Comparison of ENCODE assay signal across 1 cellular context in genomic region chr2:8633186-8633734, GRCh38.
TF ChIP-seq lines count a peak whose summit lies in the region.

No MANE protein-coding gene starts in this region.

TF ChIP-seq in HepG2, 621 proteins besides CTCF, POLR2A, EP300 and RAD21:
- TF ChIP-seq ZNF484 (CRISPR knock-in tag; IDR thresholded peaks at IDR 0.05; ENCODE audit: borderline replicate concordance, low read depth), result no peak
- TF ChIP-seq MYC (CRISPR knock-in tag; IDR thresholded peaks at IDR 0.05; ENCODE audit: borderline replicate concordance), result no peak
- 0 out of 2 replicates have a peak, but pooled peaks have one; percentile 21 for TF ChIP-seq ZNF776 (CRISPR knock-in tag; IDR thresholded peaks at IDR 0.05)
- TF ChIP-seq, protein P1, sequence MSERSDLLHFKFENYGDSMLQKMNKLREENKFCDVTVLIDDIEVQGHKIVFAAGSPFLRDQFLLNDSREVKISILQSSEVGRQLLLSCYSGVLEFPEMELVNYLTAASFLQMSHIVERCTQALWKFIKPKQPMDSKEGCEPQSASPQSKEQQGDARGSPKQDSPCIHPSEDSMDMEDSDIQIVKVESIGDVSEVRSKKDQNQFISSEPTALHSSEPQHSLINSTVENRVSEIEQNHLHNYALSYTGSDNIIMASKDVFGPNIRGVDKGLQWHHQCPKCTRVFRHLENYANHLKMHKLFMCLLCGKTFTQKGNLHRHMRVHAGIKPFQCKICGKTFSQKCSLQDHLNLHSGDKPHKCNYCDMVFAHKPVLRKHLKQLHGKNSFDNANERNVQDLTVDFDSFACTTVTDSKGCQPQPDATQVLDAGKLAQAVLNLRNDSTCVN (CRISPR knock-in tag; IDR thresholded peaks at IDR 0.05; ENCODE audit: borderline replicate concordance), result 0 out of 2 replicates have a peak, but pooled peaks have one; percentile 3
- TF ChIP-seq ZNF780A (CRISPR knock-in tag; IDR thresholded peaks at IDR 0.05), result no peak
- peak; percentile 11; the same call in 1 of the 2 replicates for TF ChIP-seq KAT7 (CRISPR knock-in tag; IDR thresholded peaks at IDR 0.05; ENCODE audit: borderline replicate concordance)
- no peak for TF ChIP-seq BATF2 (CRISPR knock-in tag; IDR thresholded peaks at IDR 0.05)
- no peak for TF ChIP-seq CBX2 (IDR thresholded peaks at IDR 0.05; ENCODE audit: low read depth, low read length)
- peak; percentile 23; the same call in 1 of the 2 replicates for TF ChIP-seq CBX2 (CRISPR knock-in tag; IDR thresholded peaks at IDR 0.05; ENCODE audit: low read depth)
- TF ChIP-seq GLI4 (CRISPR knock-in tag; IDR thresholded peaks at IDR 0.05; ENCODE audit: borderline replicate concordance), result no peak
- 0 out of 2 replicates have a peak, but pooled peaks have one; percentile 37 for TF ChIP-seq ZNF235 (CRISPR knock-in tag; IDR thresholded peaks at IDR 0.05; ENCODE audit: borderline replicate concordance)
- no peak for TF ChIP-seq ZNF549 (CRISPR knock-in tag; IDR thresholded peaks at IDR 0.05)
- 0 out of 2 replicates have a peak, but pooled peaks have one; percentile 13 for TF ChIP-seq ZBTB38 (CRISPR knock-in tag; IDR thresholded peaks at IDR 0.05)
- TF ChIP-seq TBP (CRISPR knock-in tag; IDR thresholded peaks at IDR 0.05), result no peak
- TF ChIP-seq, protein P2, sequence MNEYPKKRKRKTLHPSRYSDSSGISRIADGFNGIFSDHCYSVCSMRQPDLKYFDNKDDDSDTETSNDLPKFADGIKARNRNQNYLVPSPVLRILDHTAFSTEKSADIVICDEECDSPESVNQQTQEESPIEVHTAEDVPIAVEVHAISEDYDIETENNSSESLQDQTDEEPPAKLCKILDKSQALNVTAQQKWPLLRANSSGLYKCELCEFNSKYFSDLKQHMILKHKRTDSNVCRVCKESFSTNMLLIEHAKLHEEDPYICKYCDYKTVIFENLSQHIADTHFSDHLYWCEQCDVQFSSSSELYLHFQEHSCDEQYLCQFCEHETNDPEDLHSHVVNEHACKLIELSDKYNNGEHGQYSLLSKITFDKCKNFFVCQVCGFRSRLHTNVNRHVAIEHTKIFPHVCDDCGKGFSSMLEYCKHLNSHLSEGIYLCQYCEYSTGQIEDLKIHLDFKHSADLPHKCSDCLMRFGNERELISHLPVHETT (CRISPR knock-in tag; conservative IDR thresholded peaks at IDR 0.05), result no peak
- 0 out of 2 replicates have a peak, but pooled peaks have one; percentile 70 for TF ChIP-seq ZNF577 (CRISPR knock-in tag; IDR thresholded peaks at IDR 0.05; ENCODE audit: borderline replicate concordance, low read depth)
- 0 out of 2 replicates have a peak, but pooled peaks have one; percentile 62 for TF ChIP-seq ZNF615 (CRISPR knock-in tag; IDR thresholded peaks at IDR 0.05; ENCODE audit: borderline replicate concordance)
- no peak for TF ChIP-seq ARHGAP35 (CRISPR knock-in tag; IDR thresholded peaks at IDR 0.05; ENCODE audit: borderline replicate concordance)
- 0 out of 2 replicates have a peak, but pooled peaks have one; percentile 2 for TF ChIP-seq ZNF292 (CRISPR knock-in tag; IDR thresholded peaks at IDR 0.05; ENCODE audit: borderline replicate concordance, low read depth)
- TF ChIP-seq ZNF724P (CRISPR knock-in tag; IDR thresholded peaks at IDR 0.05; ENCODE audit: borderline replicate concordance), result 0 out of 2 replicates have a peak, but pooled peaks have one; percentile 43
- TF ChIP-seq, protein P3, sequence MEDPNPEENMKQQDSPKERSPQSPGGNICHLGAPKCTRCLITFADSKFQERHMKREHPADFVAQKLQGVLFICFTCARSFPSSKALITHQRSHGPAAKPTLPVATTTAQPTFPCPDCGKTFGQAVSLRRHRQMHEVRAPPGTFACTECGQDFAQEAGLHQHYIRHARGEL (CRISPR knock-in tag; IDR thresholded peaks at IDR 0.05), result 0 out of 2 replicates have a peak, but pooled peaks have one; percentile 6
- 0 out of 2 replicates have a peak, but pooled peaks have one; percentile 34 for TF ChIP-seq ETV6 (CRISPR knock-in tag; conservative IDR thresholded peaks at IDR 0.05)
- 0 out of 2 replicates have a peak, but pooled peaks have one; percentile 19 for TF ChIP-seq POGK (CRISPR knock-in tag; conservative IDR thresholded peaks at IDR 0.05)
- TF ChIP-seq ATF7 (IDR thresholded peaks at IDR 0.05), result no peak
- TF ChIP-seq ATF7 (CRISPR knock-in tag; IDR thresholded peaks at IDR 0.05), result no peak
- TF ChIP-seq ATF7-NPFF (CRISPR knock-in tag; IDR thresholded peaks at IDR 0.05; ENCODE audit: low read depth), result 0 out of 2 replicates have a peak, but pooled peaks have one; percentile 25
